8 cellular contexts compared by ENCODE assay signal in the genomic region with DNA sequence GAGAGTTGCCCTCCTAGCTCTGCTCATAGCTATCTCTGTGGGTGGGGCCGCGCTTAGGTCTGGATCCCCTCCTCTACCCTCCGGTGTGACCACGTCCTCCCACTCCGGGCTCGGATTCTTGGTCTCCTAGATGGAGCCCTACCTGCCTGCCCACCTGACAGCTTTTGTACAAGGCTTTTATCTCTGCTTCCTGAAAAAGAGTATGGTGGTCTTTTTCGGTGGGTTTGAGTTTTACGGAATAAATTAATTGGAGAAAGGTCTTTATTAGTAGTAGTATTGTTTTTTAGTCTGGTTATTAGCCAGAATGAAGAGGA. TPM values are rescaled to one million over a fixed set of nuclear protein-coding genes. Genes with fewer than 3 reads are reported as not detected.
DNase-seq lines count a peak whose midpoint lies in the region; ATAC-seq and TF ChIP-seq lines count a peak whose summit lies in the region.

No MANE protein-coding gene starts in this region.

- no peaks in the 10 kb centered on the region for H3K9me3 Mint-ChIP-seq in chondrocyte (ENCODE audit: low read depth)

- H3K4me1 ChIP-seq in A673 (ENCODE audit: insufficient read depth, low read length, poor library complexity, severe bottlenecking): no peaks in the 10 kb centered on the region
- peaks cover 15 to 35% of the 10 kb centered on the region in 2 donors for H3K4me1 ChIP-seq in mucosa of rectum (ENCODE audit: control insufficient read depth in 2 of 2, insufficient read depth in 2 of 2, low read length in 2 of 2)

- H3K9me3 ChIP-seq in A673 (ENCODE audit: low read depth, low read length, poor library complexity, severe bottlenecking) (no peaks in the 10 kb centered on the region), mucosa of rectum (ENCODE audit: control insufficient read depth in 2 of 2, low read length in 2 of 2) (no peaks in the 10 kb centered on the region)

- no peaks in the 10 kb centered on the region for H3K27me3 ChIP-seq in A673 (replicated peaks; ENCODE audit: insufficient read depth, low read depth, low read length, poor library complexity)
- H3K27me3 ChIP-seq in mucosa of rectum (ENCODE audit: control insufficient read depth in 2 of 2, insufficient read depth in 2 of 2, low read length in 2 of 2): no peaks in the 10 kb centered on the region

- H3K36me3 Mint-ChIP-seq in chondrocyte (ENCODE audit: low read depth): no peaks in the 10 kb centered on the region

- peak overlapping the region; percentile 88 to 96 for H3K9ac ChIP-seq in mucosa of rectum (ENCODE audit: low read depth in 1 of 2, low read length in 2 of 2)

- H3K4me3 Mint-ChIP-seq in chondrocyte (ENCODE audit: unreplicated experiment): peak overlapping the region; percentile 79

- peak; percentile 11 for DNase-seq in A673 (ENCODE audit: low spot score)
- DNase-seq in GM12864 (ENCODE audit: low read depth): no peak
- peak; percentile 9 for DNase-seq in NCI-H460 (ENCODE audit: extremely low read depth, low read depth)
- no peak for DNase-seq in chondrocyte (ENCODE audit: low spot score)

- CTCF ChIA-PET in A673 (lab: Charles Lee): no interaction called here

- H3K4me3 ChIP-seq in A673 (ENCODE audit: low read depth, low read length, poor library complexity, severe bottlenecking): peak overlapping the region; percentile 88
- peak overlapping the region; percentile 99 for H3K4me3 ChIP-seq in GM12864 (ENCODE audit: low read depth, low read length)
- H3K4me3 ChIP-seq in mucosa of rectum (ENCODE audit: low read length in 2 of 2): peak overlapping the region; percentile 90

- TF ChIP-seq CTCF in A673 (conservative IDR thresholded peaks at IDR 0.05; ENCODE audit: low read depth, low read length): no peak
- no peak for TF ChIP-seq CTCF in GM12864 (IDR thresholded peaks at IDR 0.05; ENCODE audit: low read depth, low read length, missing control alignments)
- no peak for TF ChIP-seq CTCF in chondrocyte (IDR thresholded peaks at IDR 0.05)

- H3K27ac Mint-ChIP-seq in chondrocyte (ENCODE audit: unreplicated experiment): peak overlapping the region; percentile 72

- H3K4me1 Mint-ChIP-seq in chondrocyte (ENCODE audit: low read depth): peaks cover 37% of the 10 kb centered on the region

- H3K27me3 Mint-ChIP-seq in chondrocyte (ENCODE audit: low read depth): no peaks in the 10 kb centered on the region

- H3K27ac ChIP-seq in A673 (ENCODE audit: low read depth, low read length, poor library complexity, severe bottlenecking) (no peak overlapping the region), mucosa of rectum (ENCODE audit: low read depth in 2 of 2, low read length in 2 of 2) (peak overlapping the region; percentile 93)

- ATAC-seq in GM18867 (IDR thresholded peaks at IDR 0.05; ENCODE audit: unreplicated experiment) (no peak), GM18517 (IDR thresholded peaks at IDR 0.05; ENCODE audit: unreplicated experiment) (no peak), GM18511 (IDR thresholded peaks at IDR 0.05; ENCODE audit: unreplicated experiment) (no peak)

- BruUV-seq in A673 (replicated peaks; lab: Mats Ljungman, UMichigan): no TSS peak

- intact Hi-C loops in A673 (cut with micrococcal nuclease; ENCODE audit: unreplicated experiment): loop anchor here (5.0 kb wide), 1 partner anchor 809 kb away; no protein-coding TSS in a partner anchor

- no peaks in the 10 kb centered on the region for H3K36me3 ChIP-seq in A673 (ENCODE audit: insufficient read depth, low read length, poor library complexity, severe bottlenecking)
- no peaks in the 10 kb centered on the region for H3K36me3 ChIP-seq in mucosa of rectum (ENCODE audit: control insufficient read depth in 2 of 2, insufficient read depth in 2 of 2, low read length in 2 of 2)

- POLR2A ChIA-PET in A673 (lab: Charles Lee; ENCODE audit: low non-redundant PET): no interaction called here

RNA-seq across cellular contexts. Expression of gene SMAP1, which starts 0.8 kb away (rescaled TPM):
- total RNA-seq in A673 (2021) (23.2 and 23.7 TPM in 2 replicates), chondrocyte (23.8 to 27.2 TPM (median 27.1 TPM) in 3 replicates)
- 15.3 and 16.2 TPM in 2 replicates for total RNA-seq in NCI-H460 (2014; rRNA removed; shearing (Covaris generic))
- 7.3 and 13.3 TPM in 2 replicates for polyA plus RNA-seq in NCI-H460 (2014; cell fraction: nucleus; rRNA removed)

Comparison
In these comparisons a context has a peak if more than half of its experiments do, and no peak if none do; other contexts are left out.
1. DNase-seq: peak in A673 (single experiment) and NCI-H460 (single experiment); none in GM12864 (single experiment) and chondrocyte (single experiment).
2. Peak in every context shown above with its lines, with median percentiles within 50 percentile points of each other: H3K4me3 ChIP-seq.